8 cellular contexts compared by ENCODE assay signal in genomic region chr12:77064891-77065360, GRCh38. TPM values are rescaled to one million over a fixed set of nuclear protein-coding genes. Genes with fewer than 3 reads are reported as not detected.
DNase-seq lines count a peak whose midpoint lies in the region; ATAC-seq and TF ChIP-seq lines count a peak whose summit lies in the region.

No MANE protein-coding gene starts in this region.

- peaks cover 9% of the 10 kb centered on the region for H3K36me3 Mint-ChIP-seq in activated T-cell treated with anti-CD3 and anti-CD28 coated beads, Interleukin-2, amount 50 U/mL, for 24 hours (ENCODE audit: low read depth)
- H3K36me3 Mint-ChIP-seq in dendritic cell treated with granulocyte-macrophage colony-stimulating factor and Interleukin-4, amounts not matched to agents 40 ng/mL and 50 ng/mL, for 4 days (ENCODE audit: low read depth) = no peaks in the 10 kb centered on the region

- H3K9me3 ChIP-seq in Panc1 (ENCODE audit: control insufficient read depth, insufficient read depth, low read depth, low read length) (no peaks in the 10 kb centered on the region), mucosa of descending colon (no peaks in the 10 kb centered on the region), upper lobe of left lung (no peaks in the 10 kb centered on the region)

- H3K27me3 ChIP-seq in Panc1 (ENCODE audit: control insufficient read depth, insufficient read depth, low read length) (no peaks in the 10 kb centered on the region), upper lobe of left lung (no peaks in the 10 kb centered on the region)

- CTCF ChIA-PET in Panc1 (lab: Charles Lee) = no interaction called here

- peaks cover 20% of the 10 kb centered on the region for H3K4me1 ChIP-seq in Panc1 (ENCODE audit: control insufficient read depth, insufficient read depth, low read length)
- peaks cover 9% of the 10 kb centered on the region for H3K4me1 ChIP-seq in mucosa of descending colon (ENCODE audit: low read depth)
- peaks cover 10 to 30% (median 12%) of the 10 kb centered on the region in 4 donors for H3K4me1 ChIP-seq in upper lobe of left lung

- H3K27me3 Mint-ChIP-seq in activated T-cell treated with anti-CD3 and anti-CD28 coated beads, Interleukin-2, amount 50 U/mL, for 24 hours = peaks cover 49% of the 10 kb centered on the region
- H3K27me3 Mint-ChIP-seq in dendritic cell treated with granulocyte-macrophage colony-stimulating factor and Interleukin-4, amounts not matched to agents 40 ng/mL and 50 ng/mL, for 4 days = peaks cover 20% of the 10 kb centered on the region

- ATAC-seq in HG03064 (IDR thresholded peaks at IDR 0.05; ENCODE audit: low read depth, unreplicated experiment) (peak; percentile 15), Panc1 (peak; percentile 62), mucosa of descending colon (peak; percentile 51), upper lobe of left lung (ENCODE audit: low FRiP score in 2 of 2) (peak in 1 of 2 donors; percentile 37)

- BruUV-seq in Panc1 (replicated peaks; lab: Mats Ljungman, UMichigan) = no TSS peak

- DNase-seq in activated T-cell treated with anti-CD3 and anti-CD28 coated beads, Interleukin-2, amount 50 U/mL, for 24 hours = no peak
- DNase-seq in activated T-cell treated with anti-CD3 and anti-CD28 coated beads for 4 hours = no peak
- no peak for DNase-seq in Panc1 (ENCODE audit: low read depth, low spot score)
- peak in 2 of 3 donors; percentile 2 to 53 for DNase-seq in mucosa of descending colon
- no peak for DNase-seq in upper lobe of left lung
- no peak for DNase-seq in Ammon's horn (ENCODE audit: low spot score)

- TF ChIP-seq EP300 in upper lobe of left lung (IDR thresholded peaks at IDR 0.05) = no peak

- peaks cover 12% of the 10 kb centered on the region for H3K4me1 Mint-ChIP-seq in activated T-cell treated with anti-CD3 and anti-CD28 coated beads, Interleukin-2, amount 50 U/mL, for 24 hours (ENCODE audit: low read depth)
- H3K4me1 Mint-ChIP-seq in dendritic cell treated with granulocyte-macrophage colony-stimulating factor and Interleukin-4, amounts not matched to agents 40 ng/mL and 50 ng/mL, for 4 days (ENCODE audit: low read depth) = peaks cover 34% of the 10 kb centered on the region

- H3K4me3 ChIP-seq in Panc1 (ENCODE audit: low read depth in 2 of 2, low read length in 2 of 2) = peak overlapping the region; percentile 76 to 86
- H3K4me3 ChIP-seq in mucosa of descending colon = peak overlapping the region; percentile 30
- peak overlapping the region; percentile 53 to 80 (median 68) for H3K4me3 ChIP-seq in upper lobe of left lung

- no peaks in the 10 kb centered on the region for H3K9me3 Mint-ChIP-seq in activated T-cell treated with anti-CD3 and anti-CD28 coated beads, Interleukin-2, amount 50 U/mL, for 24 hours
- H3K9me3 Mint-ChIP-seq in dendritic cell treated with granulocyte-macrophage colony-stimulating factor and Interleukin-4, amounts not matched to agents 40 ng/mL and 50 ng/mL, for 4 days = no peaks in the 10 kb centered on the region

- no peak overlapping the region for H3K27ac Mint-ChIP-seq in activated T-cell treated with anti-CD3 and anti-CD28 coated beads, Interleukin-2, amount 50 U/mL, for 24 hours
- no peak overlapping the region for H3K27ac Mint-ChIP-seq in dendritic cell treated with granulocyte-macrophage colony-stimulating factor and Interleukin-4, amounts not matched to agents 40 ng/mL and 50 ng/mL, for 4 days

- H3K27ac ChIP-seq in Panc1 (ENCODE audit: low read length) (peak overlapping the region; percentile 71), upper lobe of left lung (peak overlapping the region in 1 of 4 donors; percentile 68)

- in situ Hi-C loops in Panc1 (cut with HindIII; ENCODE audit: low pct_unique_long_range_greater_than_20kb, low sequenced_read_pairs) = no loop called here

- no peaks in the 10 kb centered on the region for H3K36me3 ChIP-seq in Panc1 (ENCODE audit: control insufficient read depth, insufficient read depth, low read length)
- no peaks in the 10 kb centered on the region for H3K36me3 ChIP-seq in mucosa of descending colon (ENCODE audit: low read depth)
- no peaks in the 10 kb centered on the region for H3K36me3 ChIP-seq in upper lobe of left lung

- POLR2A ChIA-PET in Panc1 (lab: Charles Lee) = no interaction called here

- intact Hi-C loops in Panc1 (cut with micrococcal nuclease; ENCODE audit: unreplicated experiment) = loop anchor here (5.0 kb wide), 1 partner anchor 257 kb away; no protein-coding TSS in a partner anchor
- intact Hi-C loops in dendritic cell treated with granulocyte-macrophage colony-stimulating factor and Interleukin-4, amounts not matched to agents 40 ng/mL and 50 ng/mL, for 4 days (cut with micrococcal nuclease) = no loop called here
- intact Hi-C loops in mucosa of descending colon (cut with DNase I, micrococcal nuclease) = no loop called here

- peak overlapping the region; percentile 81 for H3K4me3 Mint-ChIP-seq in activated T-cell treated with anti-CD3 and anti-CD28 coated beads, Interleukin-2, amount 50 U/mL, for 24 hours
- peak overlapping the region; percentile 79 for H3K4me3 Mint-ChIP-seq in dendritic cell treated with granulocyte-macrophage colony-stimulating factor and Interleukin-4, amounts not matched to agents 40 ng/mL and 50 ng/mL, for 4 days

- no peak for TF ChIP-seq CTCF in Panc1 (IDR thresholded peaks at IDR 0.05)
- TF ChIP-seq CTCF in mucosa of descending colon (IDR thresholded peaks at IDR 0.05) = no peak
- TF ChIP-seq CTCF in upper lobe of left lung (IDR thresholded peaks at IDR 0.05) = no peak

- 3% methylated on average over 11 to 21 of the region's 24 CpGs for WGBS in upper lobe of left lung, 2 donors

- no peak for TF ChIP-seq POLR2A in upper lobe of left lung (IDR thresholded peaks at IDR 0.05)

RNA-seq across cellular contexts. Expression of gene E2F7, which starts 0.4 kb away (rescaled TPM):
- total RNA-seq in Panc1 (2021; ENCODE audit: unreplicated experiment) = 13.1 TPM
- polyA plus RNA-seq in Panc1 (2012; ENCODE audit: insufficient read length) = 1.8 TPM
- total RNA-seq in mucosa of descending colon = 1 to 10 TPM in 1 of 3 donors, under 1 TPM in 2; 0.89 to 4.4 (median 0.90) TPM
- total RNA-seq in upper lobe of left lung = 1 to 10 TPM in 2 of 6 donors, under 1 TPM in 2, not detected in 2; 0.54 to 1.5 (median 1.1) TPM

Comparison
In these comparisons a context has a peak if more than half of its experiments do, and no peak if none do; other contexts are left out.
1. DNase-seq: peak in mucosa of descending colon (2 of 3); none in activated T-cell treated with anti-CD3 and anti-CD28 coated beads, Interleukin-2, amount 50 U/mL, for 24 hours (single experiment), activated T-cell treated with anti-CD3 and anti-CD28 coated beads for 4 hours (single experiment), Panc1 (single experiment), upper lobe of left lung (0 of 2) and Ammon's horn (single experiment).
2. H3K4me3 ChIP-seq: peak in every context shown above with its lines; median percentile 81 in Panc1; 68 in upper lobe of left lung; 30 in mucosa of descending colon.